23 cellular contexts compared by ENCODE assay signal in the genomic region with DNA sequence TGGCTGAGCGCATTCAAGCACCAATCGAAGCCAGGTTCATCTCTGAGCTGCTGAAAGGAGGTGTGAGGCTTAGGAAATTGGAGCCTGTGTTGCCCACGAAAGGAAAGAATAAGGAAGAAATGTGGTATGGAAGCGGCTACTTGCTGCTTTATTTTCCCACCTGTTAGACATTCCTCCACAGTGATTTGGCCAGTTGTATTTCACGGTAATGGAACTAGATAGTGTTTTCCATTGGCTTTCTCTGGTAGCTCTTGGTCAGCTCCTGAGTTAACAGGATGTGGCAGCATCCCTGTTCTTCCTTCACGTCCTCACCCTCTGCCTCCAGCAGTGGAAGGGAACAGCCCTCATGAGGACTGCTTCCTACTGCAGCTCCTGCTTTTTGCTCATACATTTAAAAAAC. TPM values are rescaled to one million over a fixed set of nuclear protein-coding genes. Genes with fewer than 3 reads are reported as not detected.
A peak's percentile ranks its signal among the peaks of the same experiment; 100 is the strongest.
DNase-seq lines count a peak whose midpoint lies in the region; ATAC-seq, FAIRE-seq and TF ChIP-seq lines count a peak whose summit lies in the region.
"Had no signal": no experiment of that assay in that cellular context is flagged by ENCODE, and none has a peak within 500 bp of the region (broad histone marks: within the 10 kb centered on the region; RNA-seq: fewer than 3 reads in every experiment).

No MANE protein-coding gene starts in this region.

- no peak for TF ChIP-seq CTCF in CD4-positive, alpha-beta T cell (IDR thresholded peaks at IDR 0.05)
- no peak for TF ChIP-seq CTCF in HFFc6 (IDR thresholded peaks at IDR 0.05)
- no peak for TF ChIP-seq CTCF in osteocyte (IDR thresholded peaks at IDR 0.05)

- intact Hi-C loops in CD4-positive, alpha-beta T cell (cut with DNase I, micrococcal nuclease) = no loop called here

- peaks cover 22% of the 10 kb centered on the region for H3K4me1 Mint-ChIP-seq in CD4-positive, alpha-beta T cell (ENCODE audit: low read depth)
- H3K4me1 Mint-ChIP-seq in HFFc6 (ENCODE audit: low read depth) (peaks cover 63% of the 10 kb centered on the region), memory B cell (peaks cover 2% of the 10 kb centered on the region), osteocyte (ENCODE audit: unreplicated experiment) (peaks cover 53% of the 10 kb centered on the region)
- H3K4me1 Mint-ChIP-seq: GM23338 had no signal

- no peaks in the 10 kb centered on the region for H3K27me3 Mint-ChIP-seq in CD4-positive, alpha-beta T cell
- H3K27me3 Mint-ChIP-seq in HFFc6 (ENCODE audit: insufficient read depth) (no peaks in the 10 kb centered on the region; the same call in none of the 2 replicates), memory B cell (no peaks in the 10 kb centered on the region), osteocyte (ENCODE audit: unreplicated experiment) (no peaks in the 10 kb centered on the region)
- H3K27me3 Mint-ChIP-seq: CD4-positive, CD25-positive, alpha-beta regulatory T cell; IgD-negative memory B cell had no signal

- peaks cover 67% of the 10 kb centered on the region for H3K36me3 Mint-ChIP-seq in CD4-positive, alpha-beta T cell (ENCODE audit: low read depth)
- H3K36me3 Mint-ChIP-seq in HFFc6 (ENCODE audit: low read depth) (peaks cover 42% of the 10 kb centered on the region), memory B cell (peaks cover 27% of the 10 kb centered on the region), osteocyte (ENCODE audit: unreplicated experiment) (peaks cover 51% of the 10 kb centered on the region)

- no peak overlapping the region for H3K27ac ChIP-seq in CD4-positive, alpha-beta T cell (ENCODE audit: low read depth, low read length)

- CTCF ChIA-PET in CD4-positive, alpha-beta T cell (lab: Charles Lee) = interaction anchor here (0.9 kb wide), 1 partner anchor 13 kb away, joined by 3 read pairs; no protein-coding TSS in a partner anchor

- H3K4me3 Mint-ChIP-seq in CD4-positive, alpha-beta T cell = no peak overlapping the region
- H3K4me3 Mint-ChIP-seq in HFFc6 (no peak overlapping the region), memory B cell (no peak overlapping the region), osteocyte (ENCODE audit: unreplicated experiment) (no peak overlapping the region)
- H3K4me3 Mint-ChIP-seq: CD4-positive, CD25-positive, alpha-beta regulatory T cell; GM23338; IgD-negative memory B cell had no signal

- FAIRE-seq in urothelium cell line (lab: Jason Lieb, UNC) = no peak
- FAIRE-seq: GM12891, RCC 7860 had no signal

- no peak for DNase-seq in CD4-positive, alpha-beta T cell
- no peak for DNase-seq in HFFc6
- no peak for DNase-seq in memory B cell (ENCODE audit: low spot score in 2 of 2)
- DNase-seq in osteocyte (ENCODE audit: extremely low spot score, unreplicated experiment) = no peak
- DNase-seq in NCI-H2081 treated with DMSO at 0.1 percent for 48 hours (lab: John Stamatoyannopoulos, UW) = no peak
- DNase-seq in urothelium cell line (ENCODE audit: low spot score) = no peak
- DNase-seq in RKO (ENCODE audit: low spot score) = no peak
- DNase-seq: BE2C; CD4-positive, CD25-positive, alpha-beta regulatory T cell; DMS153; HCEC 1CT; MV-4-11; NCI-H1694; NCI-H2081; NCI-H2171 treated with DMSO at 0.1 percent for 48 hours; NCI-H526; OCI-M1; SHP77; SK-N-SH had no signal

- H3K27ac Mint-ChIP-seq in CD4-positive, alpha-beta T cell = peak overlapping the region; percentile 14
- H3K27ac Mint-ChIP-seq in HFFc6 = peak overlapping the region; percentile 38; the same call in 1 of the 2 replicates
- H3K27ac Mint-ChIP-seq in memory B cell = peak overlapping the region; percentile 57
- H3K27ac Mint-ChIP-seq in osteocyte (ENCODE audit: unreplicated experiment) = peak overlapping the region; percentile 38
- H3K27ac Mint-ChIP-seq: GM23338, IgD-negative memory B cell had no signal

- no peaks in the 10 kb centered on the region for H3K9me3 Mint-ChIP-seq in CD4-positive, alpha-beta T cell
- H3K9me3 Mint-ChIP-seq in HFFc6 (no peaks in the 10 kb centered on the region), memory B cell (no peaks in the 10 kb centered on the region), osteocyte (ENCODE audit: unreplicated experiment) (no peaks in the 10 kb centered on the region)
- H3K9me3 Mint-ChIP-seq: CD4-positive, CD25-positive, alpha-beta regulatory T cell; GM23338; IgD-negative memory B cell had no signal

- no peak for ATAC-seq in CD4-positive, alpha-beta T cell (ENCODE audit: poor library complexity)
- no peak for ATAC-seq in memory B cell (ENCODE audit: low read depth)
- ATAC-seq: GM23338 had no signal

- POLR2A ChIA-PET in CD4-positive, alpha-beta T cell (lab: Charles Lee) = interaction anchor here (1.4 kb wide), 1 partner anchor 348 kb away, joined by 4 read pairs; the partner anchor contains the start of gene PEX26

- H3K9me3 ChIP-seq in CD4-positive, alpha-beta T cell (ENCODE audit: control insufficient read depth, low read length) = no peaks in the 10 kb centered on the region
- H3K9me3 ChIP-seq: BE2C, SK-N-SH had no signal

- H3K27me3 ChIP-seq in CD4-positive, alpha-beta T cell (ENCODE audit: control insufficient read depth, insufficient read depth, low read length) = no peaks in the 10 kb centered on the region
- H3K27me3 ChIP-seq: BE2C had no signal

RNA-seq across cellular contexts. Expression of gene BID, which starts 44.7 kb away (rescaled TPM):
- 10 to 100 TPM in 1 of 2 experiments, 1 to 10 TPM in 1; 8.9 to 10.3 TPM for total RNA-seq in CD4-positive, alpha-beta T cell
- total RNA-seq in HFFc6 (2021; fragmentation: NEBNext Ultra II Directional; extraction: Animal tissue kit (Norgen Biotek cat#: 25700)) = 10 to 100 TPM; 48.7 to 61.0 (median 50.6) TPM
- 8.4 and 11.6 TPM in 2 replicates for total RNA-seq in osteocyte
